ENCODE assay signal across 22 cellular contexts in the genomic region with DNA sequence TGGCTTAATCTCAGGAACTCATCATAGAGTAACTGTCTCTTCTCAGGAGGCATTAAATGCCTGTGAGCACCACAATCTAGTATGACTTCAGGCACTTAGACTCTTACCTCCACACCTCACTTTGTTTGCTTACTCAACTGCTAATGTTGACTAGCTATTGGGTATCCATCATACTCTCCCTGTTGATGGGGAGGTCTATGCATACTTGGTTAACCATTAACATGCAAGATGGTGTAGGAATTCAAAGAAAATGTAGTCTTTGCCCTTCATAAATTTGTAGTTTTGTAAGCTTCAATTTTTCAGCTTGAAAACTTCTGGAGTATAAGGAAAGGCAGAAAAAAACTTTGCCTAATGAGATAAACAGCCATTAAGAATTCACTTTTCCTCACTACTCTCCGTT.
DNase-seq lines count a peak whose midpoint lies in the region; ATAC-seq, FAIRE-seq and TF ChIP-seq lines count a peak whose summit lies in the region.
"Had no signal": no experiment of that assay in that cellular context is flagged by ENCODE, and none has a peak within 500 bp of the region (broad histone marks: within the 10 kb centered on the region; RNA-seq: fewer than 3 reads in every experiment).

No MANE protein-coding gene starts in this region.

- ATAC-seq in A549 (peak in 1 of 2 experiments; percentile 29; a peak in 2 of 6 replicates), HCT116 (no peak), HG03139 (IDR thresholded peaks at IDR 0.05; ENCODE audit: unreplicated experiment) (no peak), GM19324 (IDR thresholded peaks at IDR 0.05; ENCODE audit: low FRiP score, unreplicated experiment) (no peak)
- no peak for ATAC-seq in natural killer cell treated with Interleukin-12 subunit alpha and Interleukin-12 subunit beta and Interleukin-15 and Interleukin-18, amount 100 ng/mL, for 72 hours
- ATAC-seq: T-cell had no signal

- H3K9me2 ChIP-seq in HCT116 (ENCODE audit: insufficient read depth) = no peaks in the 10 kb centered on the region

- TF ChIP-seq RAD21 in A549 (conservative IDR thresholded peaks at IDR 0.05 in 1 of 2, IDR thresholded peaks at IDR 0.05 in 1 of 2) (no peak), HCT116 (IDR thresholded peaks at IDR 0.05; ENCODE audit: low read depth) (no peak)

- H3K9me3 ChIP-seq in A549 (no peaks in the 10 kb centered on the region), HCT116 (ENCODE audit: control insufficient read depth in 1 of 2, insufficient read depth in 1 of 2, low read depth in 1 of 2, low read length in 2 of 2) (no peaks in the 10 kb centered on the region)

- H3K36me3 Mint-ChIP-seq in natural killer cell treated with Interleukin-12 subunit alpha and Interleukin-12 subunit beta and Interleukin-15 and Interleukin-18, amount 100 ng/mL, for 72 hours = no peaks in the 10 kb centered on the region
- H3K36me3 Mint-ChIP-seq: T-cell had no signal

- H3K9ac ChIP-seq in HCT116 (ENCODE audit: low read length) = no peak overlapping the region
- H3K9ac ChIP-seq: KMS-11 had no signal

- TF ChIP-seq POLR2A in A549 (IDR thresholded peaks at IDR 0.05; ENCODE audit: low read length) = no peak
- TF ChIP-seq POLR2A in HCT116 (IDR thresholded peaks at IDR 0.05; ENCODE audit: borderline replicate concordance, extremely low read depth, insufficient read depth, insufficient read length) = no peak

- FAIRE-seq in A549 (lab: Jason Lieb, UNC) (no peak), RCC 7860 (lab: Jason Lieb, UNC) (no peak)
- FAIRE-seq: GM12892, GM19239 had no signal

- peak overlapping the region; percentile 48 for H2AFZ ChIP-seq in HCT116 (ENCODE audit: low read depth, low read length, poor library complexity, severe bottlenecking)

- no peak overlapping the region for H3K4me3 Mint-ChIP-seq in natural killer cell treated with Interleukin-12 subunit alpha and Interleukin-12 subunit beta and Interleukin-15 and Interleukin-18, amount 100 ng/mL, for 72 hours
- H3K4me3 Mint-ChIP-seq: IgD-negative memory B cell, T-cell had no signal

- H3K36me3 ChIP-seq in HCT116 (ENCODE audit: control insufficient read depth in 1 of 2, insufficient read depth in 2 of 2, low read length in 2 of 2) = no peaks in the 10 kb centered on the region

- H3K4me1 ChIP-seq in A549 (peaks cover 58% of the 10 kb centered on the region), HCT116 (ENCODE audit: control insufficient read depth in 1 of 2, insufficient read depth in 2 of 2, low read length in 2 of 2) (peaks cover 33 to 62% of the 10 kb centered on the region in 2 experiments)

- CTCF ChIA-PET in A549 (lab: Yijun Ruan, JAX) (no interaction called here), HCT116 (lab: Charles Lee) (no interaction called here)

- RAD21 ChIA-PET in HCT116 (lab: Charles Lee; ENCODE audit: low non-redundant PET in 1 of 2, low total read pairs in 2 of 2, uncharacterized antibody in 2 of 2, unreplicated experiment in 2 of 2) = no interaction called here

- H3K4me2 ChIP-seq in A549 (peak overlapping the region; percentile 41), HCT116 (ENCODE audit: low read length) (no peak overlapping the region)
- H3K4me2 ChIP-seq: KMS-11 had no signal

- H3K4me1 Mint-ChIP-seq in natural killer cell treated with Interleukin-12 subunit alpha and Interleukin-12 subunit beta and Interleukin-15 and Interleukin-18, amount 100 ng/mL, for 72 hours (ENCODE audit: low read depth in 2 of 2) = peaks cover 0 to 3% of the 10 kb centered on the region in 2 donors
- H3K4me1 Mint-ChIP-seq: T-cell had no signal

- peaks cover 6% of the 10 kb centered on the region for H3K9me3 Mint-ChIP-seq in natural killer cell treated with Interleukin-12 subunit alpha and Interleukin-12 subunit beta and Interleukin-15 and Interleukin-18, amount 100 ng/mL, for 72 hours
- H3K9me3 Mint-ChIP-seq: IgD-negative memory B cell, T-cell had no signal

- no peaks in the 10 kb centered on the region for H3K27me3 ChIP-seq in HCT116 (ENCODE audit: insufficient read depth, low read length)

- no peak for TF ChIP-seq EP300 in A549 (IDR thresholded peaks at IDR 0.05)

- H4K20me1 ChIP-seq in HCT116 (ENCODE audit: insufficient read depth) = no peaks in the 10 kb centered on the region

- no TSS peak for BruUV-seq in HCT116 (replicated peaks; lab: Mats Ljungman, UMichigan)

- H3K79me2 ChIP-seq in HCT116 (ENCODE audit: insufficient read depth, low read length) = no peaks in the 10 kb centered on the region

- H3K4me3 ChIP-seq in A549 (no peak overlapping the region), HCT116 (replicated peaks in 1 of 2; ENCODE audit: low read depth in 1 of 2, low read length in 2 of 2) (no peak overlapping the region)

- no peak overlapping the region for H3K27ac Mint-ChIP-seq in natural killer cell treated with Interleukin-12 subunit alpha and Interleukin-12 subunit beta and Interleukin-15 and Interleukin-18, amount 100 ng/mL, for 72 hours
- H3K27ac Mint-ChIP-seq: IgD-negative memory B cell, T-cell had no signal

- no peak for TF ChIP-seq CTCF in A549 (IDR thresholded peaks at IDR 0.05)
- TF ChIP-seq CTCF in HCT116 (IDR thresholded peaks at IDR 0.05 in 2 of 3, conservative IDR thresholded peaks at IDR 0.05 in 1 of 3; ENCODE audit: borderline replicate concordance in 1 of 3, insufficient read depth in 1 of 3, low read depth in 2 of 3, low read length in 2 of 3) = no peak

- peak; percentile 8 to 61 for DNase-seq in A549 (ENCODE audit: low read depth in 1 of 2, low spot score in 1 of 2)
- DNase-seq in COLO668 (lab: John Stamatoyannopoulos, UW; ENCODE audit: unreplicated experiment) = peak; percentile 9
- no peak for DNase-seq in HCT116 (ENCODE audit: low read depth, low spot score)
- DNase-seq in RCC 7860 (ENCODE audit: low spot score) = peak; percentile 62
- no peak for DNase-seq in natural killer cell treated with Interleukin-12 subunit alpha and Interleukin-12 subunit beta and Interleukin-15 and Interleukin-18, amount 100 ng/mL, for 72 hours (ENCODE audit: low spot score)
- no peak for DNase-seq in NCI-H1436 (lab: John Stamatoyannopoulos, UW)
- DNase-seq: DMS79 treated with DMSO at 0.1 percent for 48 hours, MM.1S, NCI-H1694 treated with DMSO at 0.1 percent for 48 hours, NCI-H2081, NCI-H2171 treated with DMSO at 0.1 percent for 48 hours, NCI-H345, NCI-H524 treated with DMSO at 0.1 percent for 48 hours, SHP77, T-cell had no signal

- POLR2A ChIA-PET in A549 (lab: Yijun Ruan, JAX) (no interaction called here), HCT116 (lab: Charles Lee) (no interaction called here)

- WGBS in A549 (ENCODE audit: missing lambda C conversion rate) = 62% methylated on average over 1 of the region's 1 CpG

- H3K27ac ChIP-seq in A549 = peak overlapping the region; percentile 21 to 76; a peak in 5 of 6 replicates
- H3K27ac ChIP-seq in HCT116 (ENCODE audit: low read depth, low read length) = no peak overlapping the region
- H3K27ac ChIP-seq: KMS-11, RWPE1 had no signal

- intact Hi-C loops in HCT116 (cut with micrococcal nuclease) = no loop called here

- H3K27me3 Mint-ChIP-seq in natural killer cell treated with Interleukin-12 subunit alpha and Interleukin-12 subunit beta and Interleukin-15 and Interleukin-18, amount 100 ng/mL, for 72 hours = no peaks in the 10 kb centered on the region
- H3K27me3 Mint-ChIP-seq: T-cell had no signal

TF ChIP-seq in A549, 52 proteins besides CTCF, POLR2A, EP300 and RAD21:
- TF ChIP-seq HOXB5 (CRISPR knock-in tag; IDR thresholded peaks at IDR 0.05) = no peak
- TF ChIP-seq ZSCAN20 (CRISPR knock-in tag; IDR thresholded peaks at IDR 0.05) = no peak

TF ChIP-seq in HCT116, 20 proteins besides CTCF, POLR2A, EP300 and RAD21 (continues in another document):
- TF ChIP-seq ZNF274 (IDR thresholded peaks at IDR 0.05; ENCODE audit: low read depth, low read length) = no peak
- TF ChIP-seq CEBPB (IDR thresholded peaks at IDR 0.05; ENCODE audit: low read depth) = no peak
- no peak for TF ChIP-seq ZFX (IDR thresholded peaks at IDR 0.05)
- no peak for TF ChIP-seq CBX3 (IDR thresholded peaks at IDR 0.05; ENCODE audit: low read depth)
- TF ChIP-seq, protein P1, sequence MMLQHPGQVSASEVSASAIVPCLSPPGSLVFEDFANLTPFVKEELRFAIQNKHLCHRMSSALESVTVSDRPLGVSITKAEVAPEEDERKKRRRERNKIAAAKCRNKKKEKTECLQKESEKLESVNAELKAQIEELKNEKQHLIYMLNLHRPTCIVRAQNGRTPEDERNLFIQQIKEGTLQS (IDR thresholded peaks at IDR 0.05) = no peak
- TF ChIP-seq EZH2phosphoT487 (IDR thresholded peaks at IDR 0.05; ENCODE audit: borderline replicate concordance) = no peak
- TF ChIP-seq EGR1 (IDR thresholded peaks at IDR 0.05; ENCODE audit: low read depth) = no peak
- no peak for TF ChIP-seq YY1 (IDR thresholded peaks at IDR 0.05; ENCODE audit: extremely low read depth, insufficient replicate concordance, low read depth, low read length)
- TF ChIP-seq SRF (IDR thresholded peaks at IDR 0.05; ENCODE audit: low read depth) = no peak
- TF ChIP-seq, protein P2, sequence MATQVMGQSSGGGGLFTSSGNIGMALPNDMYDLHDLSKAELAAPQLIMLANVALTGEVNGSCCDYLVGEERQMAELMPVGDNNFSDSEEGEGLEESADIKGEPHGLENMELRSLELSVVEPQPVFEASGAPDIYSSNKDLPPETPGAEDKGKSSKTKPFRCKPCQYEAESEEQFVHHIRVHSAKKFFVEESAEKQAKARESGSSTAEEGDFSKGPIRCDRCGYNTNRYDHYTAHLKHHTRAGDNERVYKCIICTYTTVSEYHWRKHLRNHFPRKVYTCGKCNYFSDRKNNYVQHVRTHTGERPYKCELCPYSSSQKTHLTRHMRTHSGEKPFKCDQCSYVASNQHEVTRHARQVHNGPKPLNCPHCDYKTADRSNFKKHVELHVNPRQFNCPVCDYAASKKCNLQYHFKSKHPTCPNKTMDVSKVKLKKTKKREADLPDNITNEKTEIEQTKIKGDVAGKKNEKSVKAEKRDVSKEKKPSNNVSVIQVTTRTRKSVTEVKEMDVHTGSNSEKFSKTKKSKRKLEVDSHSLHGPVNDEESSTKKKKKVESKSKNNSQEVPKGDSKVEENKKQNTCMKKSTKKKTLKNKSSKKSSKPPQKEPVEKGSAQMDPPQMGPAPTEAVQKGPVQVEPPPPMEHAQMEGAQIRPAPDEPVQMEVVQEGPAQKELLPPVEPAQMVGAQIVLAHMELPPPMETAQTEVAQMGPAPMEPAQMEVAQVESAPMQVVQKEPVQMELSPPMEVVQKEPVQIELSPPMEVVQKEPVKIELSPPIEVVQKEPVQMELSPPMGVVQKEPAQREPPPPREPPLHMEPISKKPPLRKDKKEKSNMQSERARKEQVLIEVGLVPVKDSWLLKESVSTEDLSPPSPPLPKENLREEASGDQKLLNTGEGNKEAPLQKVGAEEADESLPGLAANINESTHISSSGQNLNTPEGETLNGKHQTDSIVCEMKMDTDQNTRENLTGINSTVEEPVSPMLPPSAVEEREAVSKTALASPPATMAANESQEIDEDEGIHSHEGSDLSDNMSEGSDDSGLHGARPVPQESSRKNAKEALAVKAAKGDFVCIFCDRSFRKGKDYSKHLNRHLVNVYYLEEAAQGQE (IDR thresholded peaks at IDR 0.05; ENCODE audit: low read depth) = no peak
- no peak for TF ChIP-seq ELF1 (IDR thresholded peaks at IDR 0.05; ENCODE audit: borderline replicate concordance, low read depth)
- TF ChIP-seq, protein P3, sequence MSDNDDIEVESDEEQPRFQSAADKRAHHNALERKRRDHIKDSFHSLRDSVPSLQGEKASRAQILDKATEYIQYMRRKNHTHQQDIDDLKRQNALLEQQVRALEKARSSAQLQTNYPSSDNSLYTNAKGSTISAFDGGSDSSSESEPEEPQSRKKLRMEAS (IDR thresholded peaks at IDR 0.05) = no peak

Comparison
In these comparisons a context has a peak if more than half of its experiments do, and no peak if none do; other contexts are left out.
1. DNase-seq: peak in A549 (2 of 2), COLO668 (single experiment) and RCC 7860 (single experiment); none in HCT116 (single experiment), natural killer cell treated with Interleukin-12 subunit alpha and Interleukin-12 subunit beta and Interleukin-15 and Interleukin-18, amount 100 ng/mL, for 72 hours (single experiment) and NCI-H1436 (single experiment).